ENCODE assay signal across 8 cellular contexts in the genomic region with DNA sequence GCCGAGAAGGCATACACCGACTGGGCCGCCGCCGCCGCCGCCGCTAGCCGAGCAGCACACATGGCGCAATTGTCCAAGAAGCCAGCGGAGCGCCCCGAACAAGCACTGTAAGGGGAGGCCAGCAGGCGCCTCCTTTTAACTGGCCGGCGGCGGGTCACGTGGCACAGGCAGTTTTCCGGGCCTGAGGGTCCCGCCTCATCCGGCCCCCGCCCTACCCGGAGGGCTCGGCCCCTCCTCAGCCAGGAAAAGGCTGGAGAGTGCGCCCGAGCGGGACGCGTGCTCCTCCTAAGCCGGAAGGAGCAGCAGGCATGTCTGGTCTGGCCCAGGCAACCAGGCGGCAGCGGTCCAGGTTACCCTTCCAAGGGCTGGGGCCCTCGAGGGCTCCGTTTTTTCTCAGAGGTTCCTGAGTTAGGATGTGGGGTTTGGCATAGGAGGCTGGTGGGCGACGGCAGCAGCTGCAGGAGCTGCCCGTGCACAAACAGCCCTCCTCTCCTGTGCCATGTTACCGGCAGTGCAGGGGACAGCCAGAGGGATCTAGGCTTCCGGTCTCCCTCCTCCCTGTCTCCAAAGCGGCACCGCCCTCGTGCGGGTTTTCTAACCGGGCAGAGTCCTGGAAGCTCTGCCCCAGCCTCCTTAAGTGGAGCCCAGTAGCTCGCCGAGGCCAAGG. TPM values are rescaled to one million over a fixed set of nuclear protein-coding genes. Genes with fewer than 3 reads are reported as not detected.
DNase-seq lines count a peak whose midpoint lies in the region; TF ChIP-seq lines count a peak whose summit lies in the region.

TSS of gene GPX1 (minus strand) at position 137 of the 667 bp plus-strand sequence. CDS start at position 62, 75 bp downstream.

- H3K27ac ChIP-seq in neural cell (ENCODE audit: low read length), result peak within 1 kb of the TSS; percentile 49
- peak within 1 kb of the TSS; percentile 88 to 98 (median 89) for H3K27ac ChIP-seq in stomach

- peak within 1 kb of the TSS; percentile 44 for H3K4me2 ChIP-seq in neural cell (ENCODE audit: low read length)

- H3K36me3 ChIP-seq in MG63 (peaks cover 40% of the 10 kb centered on the region), neural cell (ENCODE audit: insufficient read depth, low read length) (no peaks in the 10 kb centered on the region), stomach (peaks cover 37 to 62% (median 59%) of the 10 kb centered on the region in 4 donors)

- H3K9me3 ChIP-seq in MG63, result no peaks in the 10 kb centered on the region
- H3K9me3 ChIP-seq in neural cell (ENCODE audit: low read length), result no peaks in the 10 kb centered on the region
- H3K9me3 ChIP-seq in stomach, result no peaks in the 10 kb centered on the region

- DNase-seq in EL, result peak; percentile 97
- peak; percentile 87 for DNase-seq in H4 (ENCODE audit: low spot score)
- peak; percentile 96 for DNase-seq in MG63
- DNase-seq in SIG-M5 treated with dmso at 0.1 percent for 504 hours (lab: John Stamatoyannopoulos, UW; ENCODE audit: unreplicated experiment), result peak; percentile 93
- DNase-seq in activated gamma-delta T cell treated with Interleukin-2 at 50 U/mL for 16 hours, result peak; percentile 74
- peak; percentile 97 for DNase-seq in fibroblast of villous mesenchyme (ENCODE audit: low read depth)
- peak; percentile 94 for DNase-seq in stomach

- no peak within 1 kb of the TSS for H2AFZ ChIP-seq in neural cell (ENCODE audit: low read depth, low read length)

- H3K9ac ChIP-seq in neural cell (ENCODE audit: low read length), result peak within 1 kb of the TSS; percentile 61

- peaks cover 6% of the 10 kb centered on the region for H3K79me2 ChIP-seq in neural cell (replicated peaks; ENCODE audit: insufficient read depth, low read length)

- TF ChIP-seq RAD21 in neural cell (conservative IDR thresholded peaks at IDR 0.05), result no peak

- H3K4me1 ChIP-seq in stomach, result peaks cover 20 to 45% (median 42%) of the 10 kb centered on the region in 4 donors

- H3K9me2 ChIP-seq in neural cell (ENCODE audit: insufficient read depth, low read length), result no peaks in the 10 kb centered on the region

- TF ChIP-seq POLR2A in stomach (IDR thresholded peaks at IDR 0.05), result peak in 2 of 4 donors; percentile 56 to 71

- H3K4me3 ChIP-seq in MG63 (peak within 1 kb of the TSS; percentile 69), fibroblast of villous mesenchyme (ENCODE audit: low read depth, low read length) (peak within 1 kb of the TSS; percentile 71), neural cell (ENCODE audit: low read length) (peak within 1 kb of the TSS; percentile 71), stomach (peak within 1 kb of the TSS; percentile 66 to 81 (median 73))

- no peak for TF ChIP-seq CTCF in fibroblast of villous mesenchyme (IDR thresholded peaks at IDR 0.05; ENCODE audit: insufficient read depth, low read depth, low read length)
- TF ChIP-seq CTCF in neural cell (IDR thresholded peaks at IDR 0.05; ENCODE audit: poor library complexity, severe bottlenecking), result no peak
- peak in 1 of 7 experiments; percentile 15 for TF ChIP-seq CTCF in stomach (IDR thresholded peaks at IDR 0.05)

- intact Hi-C loops in stomach (cut with DNase I; ENCODE audit: low total_unique reads), result loop anchor here (10.0 kb wide), 1 partner anchor 86 kb away; no protein-coding TSS in a partner anchor

- H3K27me3 ChIP-seq in MG63, result no peaks in the 10 kb centered on the region
- no peaks in the 10 kb centered on the region for H3K27me3 ChIP-seq in neural cell (ENCODE audit: insufficient read depth, low read depth, low read length)
- no peaks in the 10 kb centered on the region for H3K27me3 ChIP-seq in stomach

- WGBS in stomach, 5 donors, result 0 to 2% (median 1%) methylated on average over 23 to 45 of the region's 46 CpGs

- TF ChIP-seq EP300 in neural cell (conservative IDR thresholded peaks at IDR 0.05; ENCODE audit: poor library complexity, severe bottlenecking), result no peak
- no peak for TF ChIP-seq EP300 in stomach (IDR thresholded peaks at IDR 0.05)

- no peaks in the 10 kb centered on the region for H4K20me1 ChIP-seq in neural cell (ENCODE audit: insufficient read depth)

- no peaks in the 10 kb centered on the region for H3F3A ChIP-seq in neural cell (ENCODE audit: insufficient read depth, low read length, poor library complexity, severe bottlenecking)

TF ChIP-seq in neural cell, 6 proteins besides CTCF, POLR2A, EP300 and RAD21:
- TF ChIP-seq MXI1 (conservative IDR thresholded peaks at IDR 0.05; ENCODE audit: poor library complexity, severe bottlenecking) (peak; percentile 88), POLR2AphosphoS5 (IDR thresholded peaks at IDR 0.05) (peak; percentile 33), EZH2 (IDR thresholded peaks at IDR 0.05; ENCODE audit: borderline replicate concordance, insufficient read depth, low read length, poor library complexity, severe bottlenecking) (no peak), TAF1 (IDR thresholded peaks at IDR 0.05; ENCODE audit: low read depth) (no peak)
- TF ChIP-seq, protein P1, sequence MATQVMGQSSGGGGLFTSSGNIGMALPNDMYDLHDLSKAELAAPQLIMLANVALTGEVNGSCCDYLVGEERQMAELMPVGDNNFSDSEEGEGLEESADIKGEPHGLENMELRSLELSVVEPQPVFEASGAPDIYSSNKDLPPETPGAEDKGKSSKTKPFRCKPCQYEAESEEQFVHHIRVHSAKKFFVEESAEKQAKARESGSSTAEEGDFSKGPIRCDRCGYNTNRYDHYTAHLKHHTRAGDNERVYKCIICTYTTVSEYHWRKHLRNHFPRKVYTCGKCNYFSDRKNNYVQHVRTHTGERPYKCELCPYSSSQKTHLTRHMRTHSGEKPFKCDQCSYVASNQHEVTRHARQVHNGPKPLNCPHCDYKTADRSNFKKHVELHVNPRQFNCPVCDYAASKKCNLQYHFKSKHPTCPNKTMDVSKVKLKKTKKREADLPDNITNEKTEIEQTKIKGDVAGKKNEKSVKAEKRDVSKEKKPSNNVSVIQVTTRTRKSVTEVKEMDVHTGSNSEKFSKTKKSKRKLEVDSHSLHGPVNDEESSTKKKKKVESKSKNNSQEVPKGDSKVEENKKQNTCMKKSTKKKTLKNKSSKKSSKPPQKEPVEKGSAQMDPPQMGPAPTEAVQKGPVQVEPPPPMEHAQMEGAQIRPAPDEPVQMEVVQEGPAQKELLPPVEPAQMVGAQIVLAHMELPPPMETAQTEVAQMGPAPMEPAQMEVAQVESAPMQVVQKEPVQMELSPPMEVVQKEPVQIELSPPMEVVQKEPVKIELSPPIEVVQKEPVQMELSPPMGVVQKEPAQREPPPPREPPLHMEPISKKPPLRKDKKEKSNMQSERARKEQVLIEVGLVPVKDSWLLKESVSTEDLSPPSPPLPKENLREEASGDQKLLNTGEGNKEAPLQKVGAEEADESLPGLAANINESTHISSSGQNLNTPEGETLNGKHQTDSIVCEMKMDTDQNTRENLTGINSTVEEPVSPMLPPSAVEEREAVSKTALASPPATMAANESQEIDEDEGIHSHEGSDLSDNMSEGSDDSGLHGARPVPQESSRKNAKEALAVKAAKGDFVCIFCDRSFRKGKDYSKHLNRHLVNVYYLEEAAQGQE (IDR thresholded peaks at IDR 0.05; ENCODE audit: borderline replicate concordance), result no peak

RNA-seq across cellular contexts. Expression of gene GPX1, which starts in this region (rescaled TPM):
- 187 and 194 TPM in 2 replicates for total RNA-seq in H4 (2014; rRNA removed; shearing (Covaris generic))
- total RNA-seq in MG63 (2014; rRNA removed; shearing (Covaris generic); ENCODE audit: low replicate concordance), result 74.0 and 247 TPM in 2 replicates
- 198 and 272 TPM in 2 replicates for total RNA-seq in fibroblast of villous mesenchyme
- polyA plus RNA-seq in neural cell, result 106 and 130 TPM in 2 replicates
- 39.1 and 41.4 TPM in 2 replicates for polyA minus RNA-seq in neural cell
- total RNA-seq in stomach, result 100 to 1,000 TPM in 3 of 5 donors, 10 to 100 TPM in 2; 58.4 to 350 (median 155) TPM
- polyA plus RNA-seq in stomach, result 100 to 1,000 TPM; 344 to 452 (median 355) TPM

Comparison
In these comparisons a context has a peak if more than half of its experiments do, and no peak if none do; other contexts are left out.
1. Peak in every context shown above with its lines: DNase-seq, H3K4me3 ChIP-seq and H3K27ac ChIP-seq.